In the genomic region with DNA sequence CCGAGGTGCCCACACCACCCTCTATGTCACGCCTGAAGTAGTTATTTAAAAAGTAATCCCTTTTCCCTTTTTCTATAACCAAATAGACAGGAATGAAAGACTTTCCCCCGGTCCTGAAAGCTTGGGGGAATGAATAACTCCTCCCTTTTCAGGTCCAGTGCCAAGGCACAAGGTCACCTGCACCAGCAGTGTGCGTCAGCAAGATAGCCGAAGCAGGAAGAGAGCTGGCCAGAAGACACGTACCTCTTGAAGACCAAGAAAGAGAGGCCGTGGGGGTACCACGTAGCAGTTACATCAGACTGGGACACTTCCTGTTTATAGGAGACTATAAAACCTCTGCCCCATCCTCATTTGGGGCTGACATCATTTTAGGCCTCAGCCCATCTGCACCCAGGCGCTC, we compare ENCODE assay signal across 25 cellular contexts. TPM values are rescaled to one million over a fixed set of nuclear protein-coding genes. Genes with fewer than 3 reads are reported as not detected.
DNase-seq lines count a peak whose midpoint lies in the region; ATAC-seq and TF ChIP-seq lines count a peak whose summit lies in the region.
"Had no signal": no experiment of that assay in that cellular context is flagged by ENCODE, and none has a peak within 500 bp of the region (broad histone marks: within the 10 kb centered on the region; RNA-seq: fewer than 3 reads in every experiment).

No MANE protein-coding gene starts in this region.

- H3K27me3 ChIP-seq in right atrium auricular region = no peaks in the 10 kb centered on the region
- no peaks in the 10 kb centered on the region for H3K27me3 ChIP-seq in body of pancreas
- H3K27me3 ChIP-seq: BE2C, MG63 had no signal

- H3K4me1 ChIP-seq in right atrium auricular region (peaks cover 0 to 10% of the 10 kb centered on the region in 2 donors), body of pancreas (no peaks in the 10 kb centered on the region)
- H3K4me1 ChIP-seq: BE2C had no signal

- intact Hi-C loops in Right ventricle myocardium inferior (cut with DNase I) = no loop called here
- intact Hi-C loops in body of pancreas (cut with DNase I) = no loop called here

- no peak for TF ChIP-seq POLR2A in body of pancreas (IDR thresholded peaks at IDR 0.05)

- WGBS in body of pancreas, 2 donors = 38 to 39% methylated on average over 9 of the region's 9 CpGs

- DNase-seq in Right ventricle myocardium inferior (ENCODE audit: missing footprints) = no peak
- no peak for DNase-seq in right atrium auricular region (ENCODE audit: low spot score)
- DNase-seq in NAMALWA (ENCODE audit: low spot score) = peak; percentile 8
- DNase-seq in body of pancreas = peak; percentile 47 to 85 (median 61)
- peak; percentile 37 for DNase-seq in renal cortical epithelial cell (ENCODE audit: low read depth)
- no peak for DNase-seq in stimulated activated CD4-positive, alpha-beta T cell treated with anti-CD3 and anti-CD28 coated beads, Interleukin-4, amount 100 ng/mL, for 4 hours
- DNase-seq in NCI-H1436 (lab: John Stamatoyannopoulos, UW) = no peak
- DNase-seq: 8988T; ACHN; BE2C; CD8-positive, alpha-beta memory T cell; DMS 273 treated with DMSO at 0.1 percent for 48 hours; DMS79; GF-D8; KG1; MG63; NCI-H1105; NCI-H146; NCI-H1930; NCI-H2107; NCI-H446; NCI-H524 treated with DMSO at 0.1 percent for 48 hours; NCI-H774; PC-3 had no signal

- TF ChIP-seq CTCF in right atrium auricular region (IDR thresholded peaks at IDR 0.05) (no peak), body of pancreas (IDR thresholded peaks at IDR 0.05) (no peak)

- H3K27ac ChIP-seq in right atrium auricular region (no peak overlapping the region), body of pancreas (no peak overlapping the region)

- no peak overlapping the region for H3K4me3 ChIP-seq in right atrium auricular region
- no peak overlapping the region for H3K4me3 ChIP-seq in body of pancreas
- H3K4me3 ChIP-seq: MG63 had no signal

- H3K9me3 ChIP-seq in right atrium auricular region (peaks cover 0 to 14% of the 10 kb centered on the region in 2 donors), body of pancreas (no peaks in the 10 kb centered on the region)
- H3K9me3 ChIP-seq: BE2C, MG63 had no signal

- no peaks in the 10 kb centered on the region for H3K36me3 ChIP-seq in right atrium auricular region
- H3K36me3 ChIP-seq in body of pancreas (replicated peaks in 1 of 2; ENCODE audit: insufficient read depth in 1 of 2, low read depth in 2 of 2) = no peaks in the 10 kb centered on the region
- H3K36me3 ChIP-seq: BE2C, MG63 had no signal

- ATAC-seq in Right ventricle myocardium inferior = peak; percentile 58
- ATAC-seq in body of pancreas = peak; percentile 63
- ATAC-seq in HG03457 (IDR thresholded peaks at IDR 0.05; ENCODE audit: unreplicated experiment) = no peak
- ATAC-seq: PC-3 had no signal

RNA-seq across cellular contexts. Expression of a gene that starts 10.7 kb away (rescaled TPM):
- 232 TPM for total RNA-seq in Right ventricle myocardium inferior
- total RNA-seq in right atrium auricular region = 100 to 1,000 TPM in 1 of 2 donors, 10 to 100 TPM in 1; 69.1 to 261 TPM
- 10 to 100 TPM; 12.9 to 27.5 TPM for total RNA-seq in body of pancreas
- 931 and 988 TPM in 2 replicates for total RNA-seq in renal cortical epithelial cell

RNA-seq across cellular contexts. Expression of a gene that starts 57.7 kb away (rescaled TPM):
- total RNA-seq in Right ventricle myocardium inferior = not detected
- total RNA-seq in right atrium auricular region = 1 to 10 TPM in 1 of 2 donors, under 1 TPM in 1; 0.51 to 1.0 TPM
- 10 to 100 TPM in 1 of 2 donors, 1 to 10 TPM in 1; 2.3 to 12.2 TPM for total RNA-seq in body of pancreas
- 0.10 and 1.7 TPM in 2 replicates for total RNA-seq in renal cortical epithelial cell
- total RNA-seq: CD8-positive, alpha-beta memory T cell had no signal

Comparison
In these comparisons a context has a peak if more than half of its experiments do, and no peak if none do; other contexts are left out.
1. DNase-seq: peak in NAMALWA (single experiment), body of pancreas (4 of 4) and renal cortical epithelial cell (single experiment); none in Right ventricle myocardium inferior (single experiment), right atrium auricular region (single experiment), stimulated activated CD4-positive, alpha-beta T cell treated with anti-CD3 and anti-CD28 coated beads, Interleukin-4, amount 100 ng/mL, for 4 hours (0 of 2) and NCI-H1436 (single experiment).